In genomic region chr16:23395732-23396131, GRCh38 we compare ENCODE assay signal across 1 cellular context.
TF ChIP-seq lines count a peak whose summit lies in the region.

No MANE protein-coding gene starts in this region.

TF ChIP-seq in IMR-90, 13 proteins besides CTCF, POLR2A, EP300 and RAD21:
- TF ChIP-seq USF2 (IDR thresholded peaks at IDR 0.05; ENCODE audit: low read depth, low read length), result no peak
- no peak for TF ChIP-seq SMC3 (IDR thresholded peaks at IDR 0.05; ENCODE audit: low read depth, low read length)
- TF ChIP-seq CHD1 (IDR thresholded peaks at IDR 0.05; ENCODE audit: low read depth, low read length), result no peak
- TF ChIP-seq ELK1 (IDR thresholded peaks at IDR 0.05; ENCODE audit: borderline replicate concordance, low read depth, low read length), result no peak
- no peak for TF ChIP-seq RCOR1 (IDR thresholded peaks at IDR 0.05; ENCODE audit: insufficient replicate concordance, low read length)
